7 cellular contexts compared by ENCODE assay signal in the genomic region with DNA sequence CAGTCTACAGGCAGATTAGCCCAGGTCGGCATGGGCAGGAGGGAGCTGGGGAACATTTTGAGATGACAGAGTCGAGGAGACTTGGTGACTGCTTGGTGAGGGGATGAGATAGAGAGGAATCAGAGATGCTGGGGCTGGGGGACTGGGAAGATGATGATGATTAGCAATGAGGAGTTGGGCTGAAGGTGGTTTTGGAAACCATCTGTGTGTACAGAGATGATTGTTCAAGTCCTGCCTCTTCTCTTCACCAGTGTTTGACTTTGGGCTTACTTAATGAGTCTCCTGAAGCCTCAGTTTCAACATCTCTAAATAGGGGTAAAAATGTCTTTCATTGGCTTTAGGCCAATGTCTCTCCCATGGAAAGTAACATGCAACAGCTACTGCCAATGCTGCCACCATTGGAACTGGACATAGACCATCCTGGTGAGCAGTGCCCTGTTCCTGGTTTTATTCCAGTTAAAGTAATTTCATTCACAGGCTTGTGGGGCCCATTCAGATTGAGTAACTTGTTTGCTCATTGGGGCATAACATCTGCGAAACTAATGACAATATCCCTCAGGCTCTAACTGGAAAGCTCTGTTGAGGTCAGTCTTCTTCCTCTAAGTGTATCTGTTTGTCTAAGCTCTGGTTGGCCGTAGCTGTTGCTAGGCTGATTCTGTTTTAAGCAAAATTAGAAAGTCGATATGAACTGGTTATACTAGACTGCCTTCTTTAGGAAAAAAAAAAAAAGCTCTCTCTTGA.
DNase-seq lines count a peak whose midpoint lies in the region; ATAC-seq lines count a peak whose summit lies in the region.

No MANE protein-coding gene starts in this region.

- no peak overlapping the region for H3K4me3 Mint-ChIP-seq in activated naive CD8-positive, alpha-beta T cell treated with anti-CD3 and anti-CD28 coated beads for 36 hours
- peak overlapping the region in 2 of 5 donors; percentile 1 to 55 for H3K4me3 Mint-ChIP-seq in immature natural killer cell

- ATAC-seq in GM21381 (IDR thresholded peaks at IDR 0.05; ENCODE audit: unreplicated experiment) = no peak

- H3K27ac ChIP-seq in temporal lobe (ENCODE audit: low read depth, low read length) = peak overlapping the region; percentile 46

- peak overlapping the region; percentile 0 for H3K27ac Mint-ChIP-seq in activated naive CD8-positive, alpha-beta T cell treated with anti-CD3 and anti-CD28 coated beads for 36 hours
- peak overlapping the region in 5 of 6 donors; percentile 6 to 79 (median 63) for H3K27ac Mint-ChIP-seq in immature natural killer cell

- peaks cover 24% of the 10 kb centered on the region for H3K4me1 Mint-ChIP-seq in activated naive CD8-positive, alpha-beta T cell treated with anti-CD3 and anti-CD28 coated beads for 36 hours
- H3K4me1 Mint-ChIP-seq in immature natural killer cell = peaks cover 40 to 54% of the 10 kb centered on the region in 2 donors

- no peaks in the 10 kb centered on the region for H3K27me3 Mint-ChIP-seq in activated naive CD8-positive, alpha-beta T cell treated with anti-CD3 and anti-CD28 coated beads for 36 hours
- H3K27me3 Mint-ChIP-seq in immature natural killer cell (ENCODE audit: low read depth in 3 of 3) = no peaks in the 10 kb centered on the region

- peak; percentile 68 for DNase-seq in KBM-7
- no peak for DNase-seq in activated naive CD8-positive, alpha-beta T cell treated with anti-CD3 and anti-CD28 coated beads for 36 hours
- no peak for DNase-seq in immature natural killer cell
- DNase-seq in GF-D8 (lab: John Stamatoyannopoulos, UW) = no peak
- no peak for DNase-seq in NCI-H1930 (lab: John Stamatoyannopoulos, UW)

- in situ Hi-C loops in KBM-7 (cut with MboI; ENCODE audit: low pct_unique_long_range_greater_than_20kb, low sequenced_read_pairs) = no loop called here

- H3K9me3 Mint-ChIP-seq in activated naive CD8-positive, alpha-beta T cell treated with anti-CD3 and anti-CD28 coated beads for 36 hours = no peaks in the 10 kb centered on the region
- H3K9me3 Mint-ChIP-seq in immature natural killer cell = no peaks in the 10 kb centered on the region

- no peaks in the 10 kb centered on the region for H3K36me3 Mint-ChIP-seq in activated naive CD8-positive, alpha-beta T cell treated with anti-CD3 and anti-CD28 coated beads for 36 hours
- no peaks in the 10 kb centered on the region for H3K36me3 Mint-ChIP-seq in immature natural killer cell
